In genomic region chr15:31339558-31339895, GRCh38 we compare ENCODE assay signal across 9 cellular contexts. TPM values are rescaled to one million over a fixed set of nuclear protein-coding genes. Genes with fewer than 3 reads are reported as not detected.
DNase-seq lines count a peak whose midpoint lies in the region; ATAC-seq and TF ChIP-seq lines count a peak whose summit lies in the region.
"Had no signal": no experiment of that assay in that cellular context is flagged by ENCODE, and none has a peak within 500 bp of the region (broad histone marks: within the 10 kb centered on the region; RNA-seq: fewer than 3 reads in every experiment).

No MANE protein-coding gene starts in this region.

- WGBS in lung, 2 donors, result 82 to 86% methylated on average over 10 of the region's 10 CpGs
- WGBS in thyroid gland, 2 donors, result 46 to 80% methylated on average over 4 to 8 of the region's 10 CpGs

- no peaks in the 10 kb centered on the region for H3K9me3 Mint-ChIP-seq in activated T-cell treated with anti-CD3 and anti-CD28 coated beads, Interleukin-2, amount 50 U/mL, for 24 hours

- intact Hi-C loops in thyroid gland (cut with DNase I), result no loop called here

- H3K27me3 ChIP-seq in lung (ENCODE audit: control insufficient read depth, insufficient read depth) (no peaks in the 10 kb centered on the region), thyroid gland (no peaks in the 10 kb centered on the region)
- H3K27me3 ChIP-seq: BE2C had no signal

- H3K4me3 Mint-ChIP-seq in activated T-cell treated with anti-CD3 and anti-CD28 coated beads, Interleukin-2, amount 50 U/mL, for 24 hours, result peak overlapping the region; percentile 53

- peak overlapping the region; percentile 98 for H3K27ac Mint-ChIP-seq in activated T-cell treated with anti-CD3 and anti-CD28 coated beads, Interleukin-2, amount 50 U/mL, for 24 hours

- H3K27ac ChIP-seq in angular gyrus (ENCODE audit: low read depth, low read length), result peak overlapping the region; percentile 87
- peak overlapping the region; percentile 43 to 89 for H3K27ac ChIP-seq in lung (ENCODE audit: low read depth in 1 of 2, low read length in 1 of 2)
- H3K27ac ChIP-seq in thyroid gland, result peak overlapping the region; percentile 95 to 100 (median 100)

- no peak for DNase-seq in activated T-cell treated with anti-CD3 and anti-CD28 coated beads, Interleukin-2, amount 50 U/mL, for 24 hours
- DNase-seq in activated T-cell treated with anti-CD3 and anti-CD28 coated beads for 4 hours, result no peak
- no peak for DNase-seq in lung (ENCODE audit: low spot score)
- peak in 1 of 2 donors; percentile 50 for DNase-seq in thyroid gland
- DNase-seq in ureter (ENCODE audit: low spot score), result no peak
- no peak for DNase-seq in NK-92 (lab: John Stamatoyannopoulos, UW; ENCODE audit: unreplicated experiment)

- TF ChIP-seq CTCF in lung (IDR thresholded peaks at IDR 0.05; ENCODE audit: control extremely low read depth, extremely low read depth) (no peak), thyroid gland (IDR thresholded peaks at IDR 0.05) (no peak)

- H3K27me3 Mint-ChIP-seq in activated T-cell treated with anti-CD3 and anti-CD28 coated beads, Interleukin-2, amount 50 U/mL, for 24 hours, result no peaks in the 10 kb centered on the region

- H3K36me3 Mint-ChIP-seq in activated T-cell treated with anti-CD3 and anti-CD28 coated beads, Interleukin-2, amount 50 U/mL, for 24 hours (ENCODE audit: low read depth), result peaks cover 34% of the 10 kb centered on the region

- H3K4me3 ChIP-seq in lung (no peak overlapping the region), thyroid gland (replicated peaks in 1 of 3) (no peak overlapping the region)

- peaks cover 80 to 84% of the 10 kb centered on the region in 2 donors for H3K4me1 ChIP-seq in lung (ENCODE audit: control insufficient read depth in 2 of 2, insufficient read depth in 2 of 2, low read length in 2 of 2)
- H3K4me1 ChIP-seq in thyroid gland, result peaks cover 95 to 100% of the 10 kb centered on the region in 2 donors

- H3K4me1 Mint-ChIP-seq in activated T-cell treated with anti-CD3 and anti-CD28 coated beads, Interleukin-2, amount 50 U/mL, for 24 hours (ENCODE audit: low read depth), result peaks cover 100% of the 10 kb centered on the region

- ATAC-seq in lung (ENCODE audit: insufficient read depth, low FRiP score), result no peak
- ATAC-seq in GM21529 (IDR thresholded peaks at IDR 0.05; ENCODE audit: unreplicated experiment), result no peak

- no peak for TF ChIP-seq POLR2A in thyroid gland (IDR thresholded peaks at IDR 0.05)

- H3K9me3 ChIP-seq in lung (ENCODE audit: control insufficient read depth in 2 of 2, insufficient read depth in 1 of 2, low read length in 1 of 2) (no peaks in the 10 kb centered on the region), thyroid gland (no peaks in the 10 kb centered on the region)
- H3K9me3 ChIP-seq: BE2C had no signal

- peaks cover 0 to 3% of the 10 kb centered on the region in 2 donors for H3K36me3 ChIP-seq in lung (ENCODE audit: control insufficient read depth in 2 of 2, insufficient read depth in 2 of 2, low read length in 2 of 2)
- no peaks in the 10 kb centered on the region for H3K36me3 ChIP-seq in thyroid gland

RNA-seq across cellular contexts. Expression of gene KLF13, which starts 12.9 kb away (rescaled TPM):
- total RNA-seq in lung, result 100 to 1,000 TPM in 1 of 2 donors, 10 to 100 TPM in 1; 38.3 to 157 TPM
- polyA plus RNA-seq in lung, result 10 to 100 TPM; 47.1 to 63.2 TPM
- 100 to 1,000 TPM in 2 of 4 donors, 10 to 100 TPM in 2; 84.0 to 117 (median 97.6) TPM for total RNA-seq in thyroid gland
- 77.5 TPM for total RNA-seq in ureter
